ENCODE assay signal across 17 cellular contexts in genomic region chr10:82925547-82925946, GRCh38.
DNase-seq lines count a peak whose midpoint lies in the region; ATAC-seq, FAIRE-seq and TF ChIP-seq lines count a peak whose summit lies in the region.
"Had no signal": no experiment of that assay in that cellular context is flagged by ENCODE, and none has a peak within 500 bp of the region (broad histone marks: within the 10 kb centered on the region; RNA-seq: fewer than 3 reads in every experiment).

No MANE protein-coding gene starts in this region.

- no peak for TF ChIP-seq EP300 in GM12878 (IDR thresholded peaks at IDR 0.05; ENCODE audit: borderline replicate concordance in 1 of 2, control insufficient read depth in 1 of 2, low read depth in 2 of 2, low read length in 2 of 2)
- TF ChIP-seq EP300 in sigmoid colon (IDR thresholded peaks at IDR 0.05), result no peak

- no peak for TF ChIP-seq RAD21 in GM12878 (IDR thresholded peaks at IDR 0.05; ENCODE audit: insufficient read depth, low read depth, low read length)

- DNase-seq in GM12878 (ENCODE audit: low read depth, low spot score) (no peak), psoas muscle (no peak), sigmoid colon (no peak), NK-92 (lab: John Stamatoyannopoulos, UW; ENCODE audit: unreplicated experiment) (no peak)
- DNase-seq: activated CD4-positive, alpha-beta T cell treated with anti-CD3 and anti-CD28 coated beads for 36 hours; adrenal gland; HCEC 1CT; NCI-H1417 treated with DMSO at 0.1 percent for 48 hours; right cardiac atrium; stimulated activated naive CD4-positive, alpha-beta T cell; T-helper 2 cell had no signal

- peak; percentile 74 for ATAC-seq in GM19351 (IDR thresholded peaks at IDR 0.05; ENCODE audit: unreplicated experiment)
- ATAC-seq in HG03159 (IDR thresholded peaks at IDR 0.05; ENCODE audit: unreplicated experiment), result peak; percentile 56
- peak; percentile 87 for ATAC-seq in GM12878
- ATAC-seq in psoas muscle, result no peak
- ATAC-seq in GM19324 (IDR thresholded peaks at IDR 0.05; ENCODE audit: low FRiP score, unreplicated experiment), result no peak
- ATAC-seq: activated CD4-positive, alpha-beta T cell treated with anti-CD3 and anti-CD28 coated beads for 36 hours; K562; natural killer cell treated with Interleukin-12 subunit alpha and Interleukin-12 subunit beta and Interleukin-15 and Interleukin-18, amount 100 ng/mL, for 72 hours; right cardiac atrium had no signal

- intact Hi-C loops in GM12878 (cut with micrococcal nuclease; ENCODE audit: unreplicated experiment) (loop anchor here (1.0 to 10.0 kb wide), 2 partner anchors 10 to 1249 kb away; partner anchors contain the start of gene GPR15LG), psoas muscle (cut with DNase I) (no loop called here), sigmoid colon (cut with DNase I) (no loop called here)

- H3K4me1 ChIP-seq in GM12878 (ENCODE audit: control insufficient read depth, insufficient read depth, low read length) (peaks cover 16% of the 10 kb centered on the region), psoas muscle (no peaks in the 10 kb centered on the region), sigmoid colon (peaks cover 0 to 19% (median 12%) of the 10 kb centered on the region in 4 donors)
- H3K4me1 ChIP-seq: adrenal gland had no signal

- FAIRE-seq in GM12878 (lab: Jason Lieb, UNC), result no peak
- FAIRE-seq: K562 had no signal

- TF ChIP-seq CTCF in GM12878 (IDR thresholded peaks at IDR 0.05 in 2 of 3, conservative IDR thresholded peaks at IDR 0.05 in 1 of 3; ENCODE audit: control insufficient read depth in 2 of 3, extremely low read depth in 1 of 3, insufficient read depth in 1 of 3, low read depth in 3 of 3, low read length in 3 of 3) (no peak), psoas muscle (IDR thresholded peaks at IDR 0.05) (no peak), sigmoid colon (IDR thresholded peaks at IDR 0.05) (no peak)

- RAD21 ChIA-PET in GM12878 (lab: Charles Lee; ENCODE audit: unreplicated experiment), result interaction anchor here (0.8 to 4.6 kb wide), 7 partner anchors 10 to 129 kb away, joined by 3 to 40 read pairs (median 4); no protein-coding TSS in a partner anchor

- CTCF ChIA-PET in GM12878 (lab: Yijun Ruan, JAX), result interaction anchor here (1.2 to 4.6 kb wide), 7 partner anchors 8 to 129 kb away, joined by 3 to 22 read pairs (median 5); no protein-coding TSS in a partner anchor

- TF ChIP-seq POLR2A in GM12878 (IDR thresholded peaks at IDR 0.05; ENCODE audit: low read depth, low read length) (no peak), sigmoid colon (IDR thresholded peaks at IDR 0.05) (no peak)

- H4K20me1 ChIP-seq in GM12878 (ENCODE audit: control insufficient read depth, insufficient read depth), result no peaks in the 10 kb centered on the region

- SMC1A ChIA-PET in GM12878 (lab: Charles Lee; ENCODE audit: uncharacterized antibody, unreplicated experiment), result interaction anchor here (0.6 to 4.6 kb wide), 10 partner anchors 11 to 130 kb away, joined by 3 to 46 read pairs (median 4); no protein-coding TSS in a partner anchor

- H3K4me3 ChIP-seq in GM12878 (no peak overlapping the region), psoas muscle (no peak overlapping the region), sigmoid colon (no peak overlapping the region)
- H3K4me3 ChIP-seq: adrenal gland, K562 had no signal

- no peaks in the 10 kb centered on the region for H3K79me2 ChIP-seq in GM12878 (ENCODE audit: control insufficient read depth, insufficient read depth, low read length)

- H3K36me3 ChIP-seq in GM12878 (ENCODE audit: control insufficient read depth in 2 of 2, insufficient read depth in 2 of 2, low read length in 1 of 2) (no peaks in the 10 kb centered on the region), psoas muscle (ENCODE audit: insufficient read depth in 1 of 2, low read depth in 1 of 2) (no peaks in the 10 kb centered on the region), sigmoid colon (no peaks in the 10 kb centered on the region)
- H3K36me3 ChIP-seq: adrenal gland had no signal

- H3K4me2 ChIP-seq in GM12878 (ENCODE audit: control insufficient read depth, insufficient read depth), result peak overlapping the region; percentile 43; the same call in 1 of the 2 replicates

- no peak overlapping the region for H3K9ac ChIP-seq in GM12878 (ENCODE audit: control insufficient read depth, insufficient read depth, low read length)

- H2AFZ ChIP-seq in GM12878 (ENCODE audit: control insufficient read depth, low read depth, low read length), result no peak overlapping the region

- H3K27me3 ChIP-seq in GM12878 (replicated peaks in 1 of 2; ENCODE audit: control insufficient read depth in 2 of 2, insufficient read depth in 2 of 2, low read length in 1 of 2) (no peaks in the 10 kb centered on the region), psoas muscle (ENCODE audit: insufficient read depth in 3 of 3, low read length in 2 of 3) (no peaks in the 10 kb centered on the region), sigmoid colon (no peaks in the 10 kb centered on the region)
- H3K27me3 ChIP-seq: adrenal gland had no signal

- no peaks in the 10 kb centered on the region for H3K9me3 ChIP-seq in GM12878 (replicated peaks; ENCODE audit: control insufficient read depth, insufficient read depth, low read length)
- no peaks in the 10 kb centered on the region for H3K9me3 ChIP-seq in psoas muscle
- H3K9me3 ChIP-seq in sigmoid colon, result no peaks in the 10 kb centered on the region
- H3K9me3 ChIP-seq: adrenal gland had no signal

- H3K27ac ChIP-seq in GM12878 (ENCODE audit: control insufficient read depth, insufficient read depth), result peak overlapping the region; percentile 49; the same call in 1 of the 2 replicates
- no peak overlapping the region for H3K27ac ChIP-seq in psoas muscle
- H3K27ac ChIP-seq in sigmoid colon, result no peak overlapping the region
- H3K27ac ChIP-seq: adrenal gland, C4-2B had no signal

- in situ Hi-C loops in GM12878 (cut with MboI), result no loop called here

- WGBS in GM12878 (ENCODE audit: insufficient coverage, insufficient replicate concordance, low lambda C conversion rate, missing lambda C conversion rate), result 18% methylated on average over 3 of the region's 3 CpGs
- 62 to 78% (median 72%) methylated on average over 3 of the region's 3 CpGs for whole genome bisulfite sequencing in psoas muscle, 3 donors
- 78 to 84% methylated on average over 3 of the region's 3 CpGs for WGBS in sigmoid colon, 2 donors

- POLR2A ChIA-PET in GM12878 (lab: Charles Lee), result interaction anchor here (1.1 to 3.1 kb wide), 3 partner anchors 11 to 16 kb away, joined by 3 to 15 read pairs (median 3); no protein-coding TSS in a partner anchor

- no TSS peak for BruUV-seq in GM12878 (replicated peaks; lab: Mats Ljungman, UMichigan)

TF ChIP-seq in GM12878, 131 proteins besides CTCF, POLR2A, EP300 and RAD21 (continues in another document):
- TF ChIP-seq CBFB (IDR thresholded peaks at IDR 0.05; ENCODE audit: low read depth) (no peak), KAT2A (conservative IDR thresholded peaks at IDR 0.05; ENCODE audit: control insufficient read depth, low read depth, low read length) (no peak), CUX1 (IDR thresholded peaks at IDR 0.05; ENCODE audit: insufficient replicate concordance, low read depth, low read length) (no peak), STAT1 (conservative IDR thresholded peaks at IDR 0.05) (no peak), CHD2 (IDR thresholded peaks at IDR 0.05; ENCODE audit: borderline replicate concordance, low read depth, low read length) (no peak)

Comparison
In these comparisons a context has a peak if more than half of its experiments do, and no peak if none do; other contexts are left out.
1. ATAC-seq: peak in GM19351 (single experiment), HG03159 (single experiment) and GM12878 (single experiment); none in psoas muscle (0 of 4) and GM19324 (single experiment).